ENCODE assay signal across 13 cellular contexts in genomic region chr21:46054447-46054846, GRCh38. TPM values are rescaled to one million over a fixed set of nuclear protein-coding genes. Genes with fewer than 3 reads are reported as not detected.
DNase-seq lines count a peak whose midpoint lies in the region; TF ChIP-seq lines count a peak whose summit lies in the region.
"Had no signal": no experiment of that assay in that cellular context is flagged by ENCODE, and none has a peak within 500 bp of the region (broad histone marks: within the 10 kb centered on the region; RNA-seq: fewer than 3 reads in every experiment).

No MANE protein-coding gene starts in this region.

- H3K4me1 ChIP-seq in muscle layer of colon (ENCODE audit: insufficient read depth, low read length) (peaks cover 39% of the 10 kb centered on the region), urinary bladder (ENCODE audit: insufficient read depth) (peaks cover 3% of the 10 kb centered on the region)

- H3K9me3 ChIP-seq in muscle layer of colon (ENCODE audit: low read length), result no peaks in the 10 kb centered on the region
- H3K9me3 ChIP-seq: adrenal gland, SJSA1 had no signal

- no peak overlapping the region for H3K9ac ChIP-seq in muscle layer of colon (ENCODE audit: low read length)

- peak; percentile 50 for DNase-seq in activated CD8-positive, alpha-beta memory T cell treated with anti-CD3 and anti-CD28 coated beads, Interleukin-2, amount 50 U/mL, for 48 hours
- DNase-seq in activated CD8-positive, alpha-beta memory T cell treated with anti-CD3 and anti-CD28 coated beads, Interleukin-2, amount 50 U/mL, for 4 hours, result no peak
- DNase-seq in fibroblast of mammary gland (ENCODE audit: low read depth) (peak; percentile 47), HK-2 (ENCODE audit: unreplicated experiment) (no peak), NCI-H146 (lab: John Stamatoyannopoulos, UW) (no peak), SK-N-DZ (ENCODE audit: low spot score) (no peak)
- DNase-seq: activated CD4-positive, alpha-beta T cell treated with anti-CD3 and anti-CD28 coated beads, Interleukin-2, amount 50 U/mL, for 4 hours; erythroblast; NCI-H345 had no signal

- H3K4me3 ChIP-seq in fibroblast of mammary gland (ENCODE audit: control insufficient read depth, low read depth, low read length) (no peak overlapping the region), muscle layer of colon (ENCODE audit: low read depth in 1 of 2, low read length in 2 of 2) (no peak overlapping the region), urinary bladder (ENCODE audit: low read depth, low read length) (no peak overlapping the region)
- H3K4me3 ChIP-seq: adrenal gland, SJSA1 had no signal

- no peak for TF ChIP-seq CTCF in fibroblast of mammary gland (conservative IDR thresholded peaks at IDR 0.05; ENCODE audit: control insufficient read depth, insufficient read depth, low read depth, low read length)

- H3K36me3 ChIP-seq in muscle layer of colon (ENCODE audit: insufficient read depth, low read length) (no peaks in the 10 kb centered on the region), urinary bladder (ENCODE audit: insufficient read depth) (no peaks in the 10 kb centered on the region)
- H3K36me3 ChIP-seq: adrenal gland, SJSA1 had no signal

- 46% methylated on average over 11 of the region's 11 CpGs for WGBS in urinary bladder

- H3K27me3 ChIP-seq in muscle layer of colon (ENCODE audit: control insufficient read depth in 1 of 2, insufficient read depth in 2 of 2, low read length in 2 of 2), result no peaks in the 10 kb centered on the region
- H3K27me3 ChIP-seq: adrenal gland, SJSA1 had no signal

- H3K27ac ChIP-seq in muscle layer of colon (ENCODE audit: low read depth, low read length) (peak overlapping the region; percentile 80), urinary bladder (ENCODE audit: low read depth) (peak overlapping the region; percentile 34)

RNA-seq across cellular contexts. Expression of gene COL6A2, which starts 43.5 kb away (rescaled TPM):
- total RNA-seq in urinary bladder, result 1,109 TPM
- polyA plus RNA-seq in urinary bladder, result 1,471 TPM
- 11.0 and 15.4 TPM in 2 replicates for polyA plus RNA-seq in SK-N-DZ (2014; cell fraction: cytosol; rRNA removed)
- polyA plus RNA-seq in SK-N-DZ (2014; cell fraction: nucleus; rRNA removed), result 88.2 and 111 TPM in 2 replicates

Comparison
In these comparisons a context has a peak if more than half of its experiments do, and no peak if none do; other contexts are left out.
1. DNase-seq: peak in activated CD8-positive, alpha-beta memory T cell treated with anti-CD3 and anti-CD28 coated beads, Interleukin-2, amount 50 U/mL, for 48 hours (single experiment) and fibroblast of mammary gland (single experiment); none in activated CD8-positive, alpha-beta memory T cell treated with anti-CD3 and anti-CD28 coated beads, Interleukin-2, amount 50 U/mL, for 4 hours (single experiment), HK-2 (single experiment), NCI-H146 (single experiment) and SK-N-DZ (single experiment).